Comparison of ENCODE assay signal across 18 cellular contexts in genomic region chr4:2177443-2178093, GRCh38.
DNase-seq lines count a peak whose midpoint lies in the region; ATAC-seq and TF ChIP-seq lines count a peak whose summit lies in the region.
"Had no signal": no experiment of that assay in that cellular context is flagged by ENCODE, and none has a peak within 500 bp of the region (broad histone marks: within the 10 kb centered on the region; RNA-seq: fewer than 3 reads in every experiment).

No MANE protein-coding gene starts in this region.

- H2AK5ac ChIP-seq in H9 (ENCODE audit: insufficient read length, low read length): no peak overlapping the region

- H2AFZ ChIP-seq in H9 (ENCODE audit: low read length): no peak overlapping the region

- no peak overlapping the region for H3K4ac ChIP-seq in H9 (ENCODE audit: low read depth, low read length)

- no peak overlapping the region for H3K4me2 ChIP-seq in H9 (ENCODE audit: insufficient read depth, insufficient read length, low read length)

- no peak overlapping the region for H4K5ac ChIP-seq in H9 (ENCODE audit: insufficient read length, low read depth, low read length)

- no peak overlapping the region for H2BK15ac ChIP-seq in H9 (ENCODE audit: low read depth, low read length)

- whole genome bisulfite sequencing in H9 (ENCODE audit: extremely low coverage, insufficient read length, low lambda C conversion rate): no CpG with 5 or more reads among the region's 4 CpGs

- no peak overlapping the region for H3K4me3 Mint-ChIP-seq in H9
- H3K4me3 Mint-ChIP-seq in activated T-helper 2 cell treated with anti-CD3 and anti-CD28 coated beads, Interferon-gamma antibody, Interleukin-2, Interleukin-4, amounts not matched to agents 10 μg/mL and 5 μg/mL and 100 μg/mL, durations not matched to agents 14 hours and 24 hours and 36 hours (ENCODE audit: low read depth): no peak overlapping the region
- H3K4me3 Mint-ChIP-seq: activated naive CD4-positive, alpha-beta T cell treated with anti-CD3 and anti-CD28 coated beads, Interleukin-2, amount 50 U/mL, for 24 hours; B cell; HFFc6; T-cell had no signal

- no peak overlapping the region for H2BK20ac ChIP-seq in H9 (ENCODE audit: low read depth, low read length, poor library complexity, severe bottlenecking)

- no peak overlapping the region for H3K18ac ChIP-seq in H9 (ENCODE audit: insufficient read length, low read depth, low read length)

- no peaks in the 10 kb centered on the region for H3K9me3 ChIP-seq in H9 (ENCODE audit: control insufficient read depth, low read depth, low read length)

- no peak overlapping the region for H3K14ac ChIP-seq in H9 (ENCODE audit: insufficient read depth, low read length)

- peaks cover 1 to 7% (median 2%) of the 10 kb centered on the region in 3 experiments for H3K36me3 Mint-ChIP-seq in H9 (ENCODE audit: insufficient read depth in 1 of 3, low read depth in 3 of 3)
- H3K36me3 Mint-ChIP-seq in activated T-helper 2 cell treated with anti-CD3 and anti-CD28 coated beads, Interferon-gamma antibody, Interleukin-2, Interleukin-4, amounts not matched to agents 10 μg/mL and 5 μg/mL and 100 μg/mL, durations not matched to agents 14 hours and 24 hours and 36 hours (ENCODE audit: low read depth): no peaks in the 10 kb centered on the region

- intact Hi-C loops in activated T-helper 2 cell treated with anti-CD3 and anti-CD28 coated beads, Interferon-gamma antibody, Interleukin-2, Interleukin-4, amounts not matched to agents 10 μg/mL and 5 μg/mL and 100 μg/mL, durations not matched to agents 14 hours and 24 hours and 36 hours (cut with micrococcal nuclease): no loop called here

- TF ChIP-seq CTCF in H9 (conservative IDR thresholded peaks at IDR 0.05): peak; percentile 45; the same call in 2 of the 3 replicates

- H4K91ac ChIP-seq in H9 (ENCODE audit: insufficient read length, low read depth, low read length): no peak overlapping the region

- no peak overlapping the region for H3K27ac Mint-ChIP-seq in H9
- H3K27ac Mint-ChIP-seq in activated T-helper 2 cell treated with anti-CD3 and anti-CD28 coated beads, Interferon-gamma antibody, Interleukin-2, Interleukin-4, amounts not matched to agents 10 μg/mL and 5 μg/mL and 100 μg/mL, durations not matched to agents 14 hours and 24 hours and 36 hours: peak overlapping the region; percentile 25
- H3K27ac Mint-ChIP-seq: activated naive CD4-positive, alpha-beta T cell treated with anti-CD3 and anti-CD28 coated beads, Interleukin-2, amount 50 U/mL, for 24 hours; B cell; HFFc6; T-cell had no signal

- no peaks in the 10 kb centered on the region for H3K23me2 ChIP-seq in H9 (ENCODE audit: insufficient read length, low read depth, low read length, poor library complexity, severe bottlenecking)

- peak; percentile 20 for DNase-seq in AG20443 (ENCODE audit: low spot score)
- DNase-seq in H9: no peak
- DNase-seq in activated T-helper 2 cell treated with anti-CD3 and anti-CD28 coated beads, Interferon-gamma antibody, Interleukin-2, Interleukin-4, amounts not matched to agents 10 μg/mL and 5 μg/mL and 100 μg/mL, durations not matched to agents 14 hours and 24 hours and 36 hours (ENCODE audit: low spot score): no peak
- DNase-seq in iPS-NIHi7 (ENCODE audit: extremely low spot score): peak; percentile 42
- no peak for DNase-seq in NCI-H524 (lab: John Stamatoyannopoulos, UW)
- DNase-seq in dermis blood vessel endothelial cell: no peak
- no peak for DNase-seq in C1 segment of cervical spinal cord (lab: John Stamatoyannopoulos, UW)
- DNase-seq: central memory CD4-positive, alpha-beta T cell; HFFc6; NCI-H187 treated with DMSO at 0.1 percent for 48 hours; NCI-H526; occipital lobe; stimulated activated naive CD8-positive, alpha-beta T cell treated with anti-CD3 and anti-CD28 coated beads, Interleukin-15, Interleukin-2, amounts not matched to agents 100 U/mL and 50 U/mL, for 24 hours; T-cell had no signal

- H3K4me1 Mint-ChIP-seq in H9: no peaks in the 10 kb centered on the region
- H3K4me1 Mint-ChIP-seq in activated T-helper 2 cell treated with anti-CD3 and anti-CD28 coated beads, Interferon-gamma antibody, Interleukin-2, Interleukin-4, amounts not matched to agents 10 μg/mL and 5 μg/mL and 100 μg/mL, durations not matched to agents 14 hours and 24 hours and 36 hours (ENCODE audit: low read depth): peaks cover 49% of the 10 kb centered on the region
- H3K4me1 Mint-ChIP-seq: B cell had no signal

- H3K79me2 ChIP-seq in H9 (ENCODE audit: insufficient read depth, low read length): no peaks in the 10 kb centered on the region

- H4K8ac ChIP-seq in H9 (replicated peaks; ENCODE audit: insufficient read length, low read depth, low read length): no peak overlapping the region

- no peaks in the 10 kb centered on the region for H3K4me1 ChIP-seq in H9 (ENCODE audit: insufficient read depth, low read length)

- no peak overlapping the region for H2BK5ac ChIP-seq in H9 (ENCODE audit: insufficient read length, low read length)

- no peak overlapping the region for H3K56ac ChIP-seq in H9 (ENCODE audit: insufficient read length, low read depth, low read length)

- no peak overlapping the region for H2BK120ac ChIP-seq in H9 (ENCODE audit: low read depth, low read length, poor library complexity, severe bottlenecking)

- no peaks in the 10 kb centered on the region for H3K27me3 ChIP-seq in H9 (ENCODE audit: insufficient read depth, low read length)

- ATAC-seq in HG03565 (IDR thresholded peaks at IDR 0.05; ENCODE audit: unreplicated experiment): no peak
- ATAC-seq: activated CD4-positive, CD25-positive, alpha-beta regulatory T cell treated with anti-CD3 and anti-CD28 coated beads, Interleukin-2, amount 50 U/mL, for 24 hours; stimulated activated naive CD8-positive, alpha-beta T cell treated with anti-CD3 and anti-CD28 coated beads, Interleukin-15, Interleukin-2, amounts not matched to agents 100 U/mL and 50 U/mL, for 24 hours; T-cell had no signal

- no peaks in the 10 kb centered on the region for H4K20me1 ChIP-seq in H9 (ENCODE audit: control insufficient read depth, insufficient read depth, insufficient read length)

- H3T11ph ChIP-seq in H9 (ENCODE audit: low read length): no peak overlapping the region

- H2BK12ac ChIP-seq in H9 (ENCODE audit: insufficient read length, low read depth, low read length): no peak overlapping the region

- no peaks in the 10 kb centered on the region for H3K79me1 ChIP-seq in H9 (ENCODE audit: insufficient read depth, low read depth, low read length, poor library complexity, severe bottlenecking)

- H3K9me3 Mint-ChIP-seq in H9: peaks cover 5 to 6% of the 10 kb centered on the region in 2 experiments
- no peaks in the 10 kb centered on the region for H3K9me3 Mint-ChIP-seq in activated T-helper 2 cell treated with anti-CD3 and anti-CD28 coated beads, Interferon-gamma antibody, Interleukin-2, Interleukin-4, amounts not matched to agents 10 μg/mL and 5 μg/mL and 100 μg/mL, durations not matched to agents 14 hours and 24 hours and 36 hours
- H3K9me3 Mint-ChIP-seq: HFFc6 had no signal

- no peaks in the 10 kb centered on the region; the same call in none of the 2 replicates for H3K27me3 Mint-ChIP-seq in H9 (ENCODE audit: low read depth)
- no peaks in the 10 kb centered on the region for H3K27me3 Mint-ChIP-seq in activated T-helper 2 cell treated with anti-CD3 and anti-CD28 coated beads, Interferon-gamma antibody, Interleukin-2, Interleukin-4, amounts not matched to agents 10 μg/mL and 5 μg/mL and 100 μg/mL, durations not matched to agents 14 hours and 24 hours and 36 hours (ENCODE audit: low read depth)
- H3K27me3 Mint-ChIP-seq: activated naive CD4-positive, alpha-beta T cell treated with anti-CD3 and anti-CD28 coated beads, Interleukin-2, amount 50 U/mL, for 24 hours; B cell; T-cell had no signal

- no peak overlapping the region for H3K9ac ChIP-seq in H9 (ENCODE audit: extremely low read depth, insufficient read length, low read length)

- no peak overlapping the region for H3K23ac ChIP-seq in H9 (ENCODE audit: insufficient read length, low read depth, low read length)

- no peak overlapping the region for H3K27ac ChIP-seq in H9 (ENCODE audit: insufficient read length, low read depth, low read length)

Comparison
In these comparisons a context has a peak if more than half of its experiments do, and no peak if none do; other contexts are left out.
1. DNase-seq: peak in AG20443 (single experiment) and iPS-NIHi7 (single experiment); none in H9 (single experiment), activated T-helper 2 cell treated with anti-CD3 and anti-CD28 coated beads, Interferon-gamma antibody, Interleukin-2, Interleukin-4, amounts not matched to agents 10 μg/mL and 5 μg/mL and 100 μg/mL, durations not matched to agents 14 hours and 24 hours and 36 hours (single experiment), NCI-H524 (0 of 2), dermis blood vessel endothelial cell (single experiment) and C1 segment of cervical spinal cord (0 of 14).